Comparison of ENCODE assay signal across 22 cellular contexts in genomic region chr4:92254767-92255442, GRCh38. TPM values are rescaled to one million over a fixed set of nuclear protein-coding genes. Genes with fewer than 3 reads are reported as not detected.
"Had no signal": no experiment of that assay in that cellular context is flagged by ENCODE, and none has a peak within 500 bp of the region (broad histone marks: within the 10 kb centered on the region; RNA-seq: fewer than 3 reads in every experiment).

No MANE protein-coding gene starts in this region.

- DNase-seq: Karpas-422, KG1, MG63, NCI-H1092, NCI-H1105 treated with DMSO at 0.1 percent for 48 hours, NCI-H1417 treated with DMSO at 0.1 percent for 48 hours, NCI-H146, NCI-H1694 treated with DMSO at 0.1 percent for 48 hours, NCI-H1930, NCI-H2081, NCI-H2107, NCI-H2227 treated with DMSO at 0.1 percent for 48 hours, NCI-H524, NCI-H526 treated with DMSO at 0.1 percent for 48 hours, NCI-H748 treated with DMSO at 0.1 percent for 48 hours, Right ventricle myocardium superior, RPMI8226, SIG-M5 had no signal

- H3K27me3 ChIP-seq: MG63, SJSA1 had no signal

- H3K4me1 ChIP-seq: SJSA1 had no signal

- H3K36me3 ChIP-seq: MG63, SJSA1 had no signal

- H3K9me3 ChIP-seq: MG63, SJSA1 had no signal

- H3K27ac ChIP-seq: SJSA1, SK-N-MC had no signal

- H3K4me3 ChIP-seq: MG63, SJSA1, SK-N-MC had no signal

RNA-seq across cellular contexts. Expression of gene GRID2, which starts 48.9 kb away (rescaled TPM):
- total RNA-seq: HT-29, NCI-H460, Right ventricle myocardium superior, SJSA1 had no signal
